Comparison of ENCODE assay signal across 1 cellular context in the genomic region with DNA sequence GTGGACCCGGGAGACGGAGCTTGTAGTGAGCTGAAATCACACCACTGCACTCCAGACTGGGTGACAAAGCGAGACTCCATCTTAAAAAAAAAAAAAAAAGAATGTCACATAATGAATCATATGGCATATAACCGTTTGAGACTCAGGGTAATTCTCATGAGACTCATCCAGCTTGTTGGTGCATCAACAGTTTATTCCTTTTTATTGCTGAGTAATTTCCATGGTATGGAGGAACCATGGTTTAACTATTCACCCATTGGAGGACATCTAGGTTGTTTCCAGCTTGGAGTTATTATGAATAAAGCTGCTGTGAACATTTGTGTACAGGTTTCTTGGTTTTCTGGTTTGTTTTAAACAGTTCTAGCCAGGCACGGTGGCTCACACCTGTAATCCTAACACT.
TF ChIP-seq lines count a peak whose summit lies in the region.

No MANE protein-coding gene starts in this region.

TF ChIP-seq in IMR-90, 13 proteins besides CTCF, POLR2A, EP300 and RAD21:
- TF ChIP-seq FOS (IDR thresholded peaks at IDR 0.05; ENCODE audit: low read depth, low read length), result no peak
- no peak for TF ChIP-seq CEBPB (IDR thresholded peaks at IDR 0.05; ENCODE audit: low read depth, low read length)
- TF ChIP-seq, protein P1, sequence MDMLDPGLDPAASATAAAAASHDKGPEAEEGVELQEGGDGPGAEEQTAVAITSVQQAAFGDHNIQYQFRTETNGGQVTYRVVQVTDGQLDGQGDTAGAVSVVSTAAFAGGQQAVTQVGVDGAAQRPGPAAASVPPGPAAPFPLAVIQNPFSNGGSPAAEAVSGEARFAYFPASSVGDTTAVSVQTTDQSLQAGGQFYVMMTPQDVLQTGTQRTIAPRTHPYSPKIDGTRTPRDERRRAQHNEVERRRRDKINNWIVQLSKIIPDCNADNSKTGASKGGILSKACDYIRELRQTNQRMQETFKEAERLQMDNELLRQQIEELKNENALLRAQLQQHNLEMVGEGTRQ (IDR thresholded peaks at IDR 0.05; ENCODE audit: low read depth, low read length), result no peak
- no peak for TF ChIP-seq MAZ (IDR thresholded peaks at IDR 0.05; ENCODE audit: borderline replicate concordance, low read depth, low read length)
- TF ChIP-seq CHD1 (IDR thresholded peaks at IDR 0.05; ENCODE audit: low read depth, low read length), result no peak
